Comparison of ENCODE assay signal across 17 cellular contexts in the genomic region with DNA sequence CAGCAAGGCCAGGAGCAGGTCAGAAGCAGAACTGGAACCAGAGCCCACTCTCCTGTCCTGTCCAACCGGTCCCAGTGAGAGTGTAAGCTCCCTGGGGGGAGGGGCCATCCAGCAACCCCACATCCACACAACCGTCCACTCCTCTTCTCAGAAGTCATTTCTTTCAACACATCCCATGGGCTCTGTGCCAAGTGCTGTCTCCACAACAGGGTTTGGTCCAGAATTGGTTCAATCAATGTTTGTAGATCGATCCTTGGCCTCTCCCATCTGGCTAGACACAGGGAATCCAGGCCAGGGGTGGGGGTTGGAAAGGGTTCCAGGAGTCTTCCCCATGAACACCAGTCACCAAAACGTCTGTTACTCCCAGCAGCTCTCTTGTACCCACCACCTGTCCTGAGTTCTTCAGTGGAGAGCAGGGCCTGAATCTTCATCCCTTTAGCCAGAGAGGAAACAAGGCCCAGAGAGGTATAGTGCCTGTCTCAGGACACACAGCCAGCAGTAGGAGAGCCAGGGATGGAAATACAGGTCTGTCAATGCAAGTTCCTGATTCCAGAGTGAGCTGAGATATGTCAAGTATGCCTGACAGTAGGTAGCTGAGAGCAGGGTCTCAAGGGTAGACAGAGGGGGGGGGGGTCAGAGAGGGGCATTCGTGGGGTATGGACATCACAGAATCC. TPM values are rescaled to one million over a fixed set of nuclear protein-coding genes. Genes with fewer than 3 reads are reported as not detected.
DNase-seq lines count a peak whose midpoint lies in the region; ATAC-seq and TF ChIP-seq lines count a peak whose summit lies in the region.
"Had no signal": no experiment of that assay in that cellular context is flagged by ENCODE, and none has a peak within 500 bp of the region (broad histone marks: within the 10 kb centered on the region; RNA-seq: fewer than 3 reads in every experiment).

No MANE protein-coding gene starts in this region.

- no peaks in the 10 kb centered on the region for H3K9me3 ChIP-seq in mucosa of stomach (ENCODE audit: control insufficient read depth, low read length)
- no peaks in the 10 kb centered on the region for H3K9me3 ChIP-seq in aorta (ENCODE audit: control insufficient read depth, low read length)
- no peaks in the 10 kb centered on the region for H3K9me3 ChIP-seq in MG63
- H3K9me3 ChIP-seq: Caco-2, vagina had no signal

- peak overlapping the region; percentile 20 for H3K9ac ChIP-seq in mucosa of stomach (ENCODE audit: low read length)

- ATAC-seq in Right ventricle myocardium inferior (peak; percentile 2), aorta (ENCODE audit: low FRiP score) (no peak)

- intact Hi-C loops in Right ventricle myocardium inferior (cut with DNase I) (loop anchor here (5.0 kb wide), 1 partner anchor 44 kb away; the partner anchor contains the start of gene ZMIZ1), aorta (cut with DNase I) (no loop called here)

- H3K4me3 Mint-ChIP-seq in activated naive CD8-positive, alpha-beta T cell: no peak overlapping the region
- no peak overlapping the region for H3K4me3 Mint-ChIP-seq in activated naive CD8-positive, alpha-beta T cell treated with anti-CD3 and anti-CD28 coated beads for 36 hours
- H3K4me3 Mint-ChIP-seq in HFFc6: no peak overlapping the region
- H3K4me3 Mint-ChIP-seq: activated naive CD4-positive, alpha-beta T cell treated with anti-CD3 and anti-CD28 coated beads, Interleukin-2, amount 50 U/mL, for 24 hours; stimulated activated naive CD8-positive, alpha-beta T cell treated with anti-CD3 and anti-CD28 coated beads, Interleukin-15, Interleukin-2, amounts not matched to agents 100 ng/mL and 50 ng/mL, for 24 hours; T-helper 1 cell treated with Interleukin-12 subunit alpha and Interleukin-12 subunit beta and Interleukin-4 antibody, amounts not matched to agents 30 μg/mL and 1 μg/mL, for 36 hours had no signal

- DNase-seq in activated naive CD8-positive, alpha-beta T cell treated with anti-CD3 and anti-CD28 coated beads for 36 hours: no peak
- DNase-seq in Right ventricle myocardium inferior (ENCODE audit: missing footprints): no peak
- peak; percentile 44 to 72 for DNase-seq in aorta
- DNase-seq in HFFc6: no peak
- DNase-seq in HEK293T (ENCODE audit: extremely low spot score): no peak
- DNase-seq in MG63: no peak
- DNase-seq: activated CD4-positive, CD25-positive, alpha-beta regulatory T cell treated with anti-CD3 and anti-CD28 coated beads, Interleukin-2, amount 50 U/mL, for 72 hours; islet precursor cell; NCI-H524 had no signal

- WGBS in aorta, 2 donors: 84 to 89% methylated on average over 5 of the region's 5 CpGs

- H3K36me3 ChIP-seq in mucosa of stomach (ENCODE audit: control insufficient read depth, insufficient read depth, low read length): no peaks in the 10 kb centered on the region
- H3K36me3 ChIP-seq in aorta (ENCODE audit: control insufficient read depth in 1 of 2, insufficient read depth in 2 of 2, low read length in 1 of 2): no peaks in the 10 kb centered on the region
- H3K36me3 ChIP-seq in MG63: no peaks in the 10 kb centered on the region
- H3K36me3 ChIP-seq: vagina had no signal

- no peak for TF ChIP-seq CTCF in HFFc6 (IDR thresholded peaks at IDR 0.05)

- CTCF ChIA-PET in HEK293T (lab: Yijun Ruan, JAX): interaction anchor here (0.6 kb wide), 1 partner anchor 46 kb away, joined by 3 read pairs; no protein-coding TSS in a partner anchor

- no peaks in the 10 kb centered on the region for H3K9me3 Mint-ChIP-seq in activated naive CD8-positive, alpha-beta T cell (ENCODE audit: low read depth)
- H3K9me3 Mint-ChIP-seq in activated naive CD8-positive, alpha-beta T cell treated with anti-CD3 and anti-CD28 coated beads for 36 hours: no peaks in the 10 kb centered on the region
- no peaks in the 10 kb centered on the region for H3K9me3 Mint-ChIP-seq in HFFc6
- H3K9me3 Mint-ChIP-seq: activated naive CD4-positive, alpha-beta T cell treated with anti-CD3 and anti-CD28 coated beads, Interleukin-2, amount 50 U/mL, for 24 hours; IgD-negative memory B cell; stimulated activated naive CD8-positive, alpha-beta T cell treated with anti-CD3 and anti-CD28 coated beads, Interleukin-15, Interleukin-2, amounts not matched to agents 100 ng/mL and 50 ng/mL, for 24 hours; T-helper 1 cell treated with Interleukin-12 subunit alpha and Interleukin-12 subunit beta and Interleukin-4 antibody, amounts not matched to agents 30 μg/mL and 1 μg/mL, for 36 hours had no signal

- no peaks in the 10 kb centered on the region for H3K36me3 Mint-ChIP-seq in activated naive CD8-positive, alpha-beta T cell
- no peaks in the 10 kb centered on the region for H3K36me3 Mint-ChIP-seq in activated naive CD8-positive, alpha-beta T cell treated with anti-CD3 and anti-CD28 coated beads for 36 hours
- H3K36me3 Mint-ChIP-seq in HFFc6 (ENCODE audit: low read depth): no peaks in the 10 kb centered on the region
- H3K36me3 Mint-ChIP-seq: activated naive CD4-positive, alpha-beta T cell treated with anti-CD3 and anti-CD28 coated beads, Interleukin-2, amount 50 U/mL, for 24 hours had no signal

- H3K4me3 ChIP-seq in mucosa of stomach (ENCODE audit: low read length) (no peak overlapping the region), aorta (ENCODE audit: low read length in 2 of 2) (no peak overlapping the region), MG63 (no peak overlapping the region)
- H3K4me3 ChIP-seq: vagina had no signal

- no peaks in the 10 kb centered on the region for H3K27me3 ChIP-seq in mucosa of stomach (ENCODE audit: control insufficient read depth, insufficient read depth, low read length)
- no peaks in the 10 kb centered on the region for H3K27me3 ChIP-seq in aorta (ENCODE audit: control insufficient read depth in 1 of 2, insufficient read depth in 2 of 2, low read length in 1 of 2)
- H3K27me3 ChIP-seq in MG63: no peaks in the 10 kb centered on the region
- H3K27me3 ChIP-seq: vagina had no signal

- H3K27ac ChIP-seq in aorta (ENCODE audit: low read depth in 1 of 2, low read length in 2 of 2): no peak overlapping the region
- H3K27ac ChIP-seq: vagina had no signal

- H3K4me1 ChIP-seq in mucosa of stomach (ENCODE audit: control insufficient read depth, insufficient read depth, low read length) (peaks cover 39% of the 10 kb centered on the region), aorta (ENCODE audit: control insufficient read depth in 1 of 2, insufficient read depth in 2 of 2, low read length in 2 of 2) (no peaks in the 10 kb centered on the region)
- H3K4me1 ChIP-seq: Caco-2 had no signal

- no peaks in the 10 kb centered on the region for H3K27me3 Mint-ChIP-seq in activated naive CD8-positive, alpha-beta T cell
- H3K27me3 Mint-ChIP-seq in activated naive CD8-positive, alpha-beta T cell treated with anti-CD3 and anti-CD28 coated beads for 36 hours: no peaks in the 10 kb centered on the region
- peaks cover 18% of the 10 kb centered on the region for H3K27me3 Mint-ChIP-seq in HFFc6 (ENCODE audit: insufficient read depth)
- H3K27me3 Mint-ChIP-seq: activated naive CD4-positive, alpha-beta T cell treated with anti-CD3 and anti-CD28 coated beads, Interleukin-2, amount 50 U/mL, for 24 hours; stimulated activated naive CD8-positive, alpha-beta T cell treated with anti-CD3 and anti-CD28 coated beads, Interleukin-15, Interleukin-2, amounts not matched to agents 100 ng/mL and 50 ng/mL, for 24 hours had no signal

- peak overlapping the region; percentile 7 for H3K27ac Mint-ChIP-seq in activated naive CD8-positive, alpha-beta T cell
- H3K27ac Mint-ChIP-seq in activated naive CD8-positive, alpha-beta T cell treated with anti-CD3 and anti-CD28 coated beads for 36 hours: no peak overlapping the region
- no peak overlapping the region for H3K27ac Mint-ChIP-seq in HFFc6
- H3K27ac Mint-ChIP-seq: activated naive CD4-positive, alpha-beta T cell treated with anti-CD3 and anti-CD28 coated beads, Interleukin-2, amount 50 U/mL, for 24 hours; T-helper 1 cell treated with Interleukin-12 subunit alpha and Interleukin-12 subunit beta and Interleukin-4 antibody, amounts not matched to agents 30 μg/mL and 1 μg/mL, for 36 hours had no signal

- POLR2A ChIA-PET in HEK293T (lab: Yijun Ruan, JAX): interaction anchor here (1.3 kb wide), 1 partner anchor 15 kb away, joined by 4 read pairs; no protein-coding TSS in a partner anchor

- H3K4me1 Mint-ChIP-seq in activated naive CD8-positive, alpha-beta T cell (ENCODE audit: low read depth): peaks cover 42% of the 10 kb centered on the region
- peaks cover 36% of the 10 kb centered on the region for H3K4me1 Mint-ChIP-seq in activated naive CD8-positive, alpha-beta T cell treated with anti-CD3 and anti-CD28 coated beads for 36 hours
- H3K4me1 Mint-ChIP-seq in HFFc6 (ENCODE audit: low read depth): peaks cover 6% of the 10 kb centered on the region

TF ChIP-seq in HEK293T, 16 proteins besides CTCF, POLR2A, EP300 and RAD21:
- TF ChIP-seq ZNF384 (IDR thresholded peaks at IDR 0.05) (no peak), ARNT (IDR thresholded peaks at IDR 0.05) (no peak), ELF4 (IDR thresholded peaks at IDR 0.05) (no peak), TARDBP (IDR thresholded peaks at IDR 0.05) (no peak), FOXA1 (IDR thresholded peaks at IDR 0.05) (no peak), CTBP1 (IDR thresholded peaks at IDR 0.05; ENCODE audit: borderline replicate concordance) (no peak), SP1 (IDR thresholded peaks at IDR 0.05) (no peak), FOXK2 (IDR thresholded peaks at IDR 0.05) (no peak)

RNA-seq across cellular contexts. Expression of gene ZMIZ1, which starts 45.1 kb away (rescaled TPM):
- 10 to 100 TPM; 27.3 to 28.2 TPM for total RNA-seq in activated naive CD8-positive, alpha-beta T cell treated with anti-CD3 and anti-CD28 coated beads for 36 hours
- 48.8 TPM for total RNA-seq in Right ventricle myocardium inferior
- total RNA-seq in aorta: 10 to 100 TPM; 48.5 to 84.1 TPM
- 1 to 10 TPM; 7.8 to 8.0 TPM for polyA plus RNA-seq in aorta
- total RNA-seq in HFFc6 (2021; fragmentation: NEBNext Ultra II Directional; extraction: Animal tissue kit (Norgen Biotek cat#: 25700)): 10 to 100 TPM; 38.6 to 60.3 (median 51.2) TPM
- 9.5 and 22.4 TPM in 2 replicates for total RNA-seq in MG63 (2014; rRNA removed; shearing (Covaris generic); ENCODE audit: low replicate concordance)

Comparison
In these comparisons a context has a peak if more than half of its experiments do, and no peak if none do; other contexts are left out.
1. DNase-seq: peak in aorta (2 of 2); none in activated naive CD8-positive, alpha-beta T cell treated with anti-CD3 and anti-CD28 coated beads for 36 hours (single experiment), Right ventricle myocardium inferior (single experiment), HFFc6 (single experiment), HEK293T (single experiment) and MG63 (single experiment).